ENCODE assay signal across 1 cellular context in the genomic region with DNA sequence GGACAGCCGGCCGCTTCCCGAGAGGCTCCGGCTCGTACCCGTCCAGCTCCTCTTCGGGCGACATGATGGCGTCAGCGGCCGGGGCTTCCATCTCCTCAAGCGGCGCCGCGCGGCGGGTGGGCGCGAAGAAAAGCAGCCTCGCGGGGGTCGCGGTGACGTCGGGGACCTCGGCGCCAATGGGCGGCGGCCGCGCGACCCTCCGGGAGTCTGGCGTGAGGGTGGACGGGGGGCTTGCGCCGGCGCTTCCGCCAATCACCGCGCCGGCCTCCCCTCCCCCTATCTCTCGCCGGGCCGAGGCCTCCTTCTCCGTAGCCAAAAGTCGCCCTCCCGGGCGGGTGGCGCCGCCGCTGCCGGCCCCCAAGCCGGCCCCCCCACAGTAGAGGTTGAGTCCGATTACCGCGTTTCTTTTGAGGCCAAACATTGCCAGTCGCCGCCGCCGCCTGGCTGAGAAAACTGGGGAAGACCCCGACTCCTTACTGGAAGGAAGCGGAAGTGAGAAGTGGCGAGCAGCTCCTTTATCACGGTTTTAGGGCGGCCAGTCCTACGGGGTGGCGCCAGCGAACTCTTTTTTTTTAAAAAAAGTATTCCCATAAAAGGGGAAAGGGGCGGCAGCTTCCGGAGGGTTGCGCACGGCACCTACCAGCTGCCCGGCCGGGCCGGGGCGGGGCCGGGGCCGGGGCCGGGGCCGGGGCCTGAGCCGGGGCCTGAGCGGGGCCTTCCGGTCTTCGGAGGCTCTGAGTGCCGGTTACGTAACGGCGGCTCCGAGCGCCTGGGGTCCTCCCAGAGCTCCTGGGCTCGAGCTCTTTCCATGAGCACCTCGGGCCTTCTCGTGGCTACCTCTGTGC.
TF ChIP-seq lines count a peak whose summit lies in the region.

Gene MCL1 (minus strand): TSS at position 501 of the 845 bp plus-strand sequence. CDS start 80 bp downstream, at position 421.

TF ChIP-seq in HEK293, 187 proteins besides CTCF, POLR2A, EP300 and RAD21 (continued from another document):
- TF ChIP-seq, protein P1, sequence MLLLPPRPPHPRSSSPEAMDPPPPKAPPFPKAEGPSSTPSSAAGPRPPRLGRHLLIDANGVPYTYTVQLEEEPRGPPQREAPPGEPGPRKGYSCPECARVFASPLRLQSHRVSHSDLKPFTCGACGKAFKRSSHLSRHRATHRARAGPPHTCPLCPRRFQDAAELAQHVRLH (tag by site-specific recombination; IDR thresholded peaks at IDR 0.05), result peak; percentile 76; the same call in 1 of the 2 replicates
- TF ChIP-seq ZBTB48 (tag by site-specific recombination; IDR thresholded peaks at IDR 0.05) (no peak), ZNF335 (tag by site-specific recombination; conservative IDR thresholded peaks at IDR 0.05) (0 out of 2 replicates have a peak, but pooled peaks have one; percentile 58), ZBTB8A (tag by site-specific recombination; IDR thresholded peaks at IDR 0.05) (peak; percentile 23; the same call in 1 of the 2 replicates), TRIM28 (IDR thresholded peaks at IDR 0.05; ENCODE audit: borderline replicate concordance, low read length) (no peak), GLI4 (tag by site-specific recombination; IDR thresholded peaks at IDR 0.05) (no peak), ZNF341 (tag by site-specific recombination; IDR thresholded peaks at IDR 0.05; ENCODE audit: low read depth) (peak; percentile 89), ZNF10 (tag by site-specific recombination; IDR thresholded peaks at IDR 0.05) (peak; percentile 16; the same call in 1 of the 2 replicates)
- TF ChIP-seq, protein P2, sequence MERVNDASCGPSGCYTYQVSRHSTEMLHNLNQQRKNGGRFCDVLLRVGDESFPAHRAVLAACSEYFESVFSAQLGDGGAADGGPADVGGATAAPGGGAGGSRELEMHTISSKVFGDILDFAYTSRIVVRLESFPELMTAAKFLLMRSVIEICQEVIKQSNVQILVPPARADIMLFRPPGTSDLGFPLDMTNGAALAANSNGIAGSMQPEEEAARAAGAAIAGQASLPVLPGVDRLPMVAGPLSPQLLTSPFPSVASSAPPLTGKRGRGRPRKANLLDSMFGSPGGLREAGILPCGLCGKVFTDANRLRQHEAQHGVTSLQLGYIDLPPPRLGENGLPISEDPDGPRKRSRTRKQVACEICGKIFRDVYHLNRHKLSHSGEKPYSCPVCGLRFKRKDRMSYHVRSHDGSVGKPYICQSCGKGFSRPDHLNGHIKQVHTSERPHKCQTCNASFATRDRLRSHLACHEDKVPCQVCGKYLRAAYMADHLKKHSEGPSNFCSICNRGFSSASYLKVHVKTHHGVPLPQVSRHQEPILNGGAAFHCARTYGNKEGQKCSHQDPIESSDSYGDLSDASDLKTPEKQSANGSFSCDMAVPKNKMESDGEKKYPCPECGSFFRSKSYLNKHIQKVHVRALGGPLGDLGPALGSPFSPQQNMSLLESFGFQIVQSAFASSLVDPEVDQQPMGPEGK (tag by site-specific recombination; IDR thresholded peaks at IDR 0.05), result peak; percentile 71; the same call in 1 of the 2 replicates
